Comparison of ENCODE assay signal across 8 cellular contexts in the genomic region with DNA sequence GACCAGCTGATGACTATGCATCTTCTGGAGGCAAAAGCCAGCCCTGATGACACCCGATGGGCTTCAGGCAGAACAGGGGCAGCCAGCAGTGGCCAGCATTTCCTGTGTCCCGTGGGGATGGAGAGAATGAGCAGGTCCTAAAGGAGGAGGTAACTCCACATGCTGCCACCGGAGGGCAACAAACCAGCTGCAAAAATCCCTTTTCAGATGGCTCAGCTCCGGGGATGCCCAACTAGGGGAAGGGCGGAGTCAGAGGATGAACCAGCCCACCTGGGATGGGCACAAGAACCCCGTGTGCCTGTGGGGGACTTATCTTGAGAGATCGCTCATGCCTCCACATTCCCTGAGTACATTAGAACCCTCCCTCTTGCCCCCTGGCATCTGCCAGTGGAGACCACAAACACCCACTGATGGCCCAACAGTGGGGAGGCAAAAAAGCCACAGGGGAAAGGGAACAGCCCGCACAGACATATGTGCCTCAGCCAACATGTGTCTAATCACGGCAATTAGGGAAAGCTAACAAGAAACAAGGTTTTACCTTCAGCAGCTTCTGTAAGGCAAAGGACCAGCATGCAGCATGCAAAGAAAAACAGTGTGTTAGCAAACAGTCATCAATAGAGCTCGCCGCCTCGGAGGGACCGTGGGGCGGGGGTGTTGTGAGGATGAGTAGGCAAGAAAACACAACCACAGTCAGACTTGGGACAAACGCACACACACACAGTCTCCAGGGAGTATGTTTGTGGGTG.
A peak's percentile ranks its signal among the peaks of the same experiment; 100 is the strongest.
DNase-seq lines count a peak whose midpoint lies in the region; ATAC-seq, FAIRE-seq and TF ChIP-seq lines count a peak whose summit lies in the region.

No MANE protein-coding gene starts in this region.

- H3K79me2 ChIP-seq in PC-3 (ENCODE audit: low read length) (no peaks in the 10 kb centered on the region), keratinocyte (ENCODE audit: control insufficient read depth, insufficient read depth, low read length) (no peaks in the 10 kb centered on the region)

- H4K20me1 ChIP-seq in PC-3 (ENCODE audit: low read length) (no peaks in the 10 kb centered on the region), keratinocyte (ENCODE audit: control insufficient read depth, extremely low read depth, insufficient read depth, low read length) (peaks cover 6% of the 10 kb centered on the region)

- dilution Hi-C loops in keratinocyte (cut with MboI; ENCODE audit: extremely low pct_ligation_motif_present, low sequenced_read_pairs): no loop called here

- 63 to 85% methylated on average over 11 to 15 of the region's 15 CpGs for WGBS in testis, 2 donors

- DNase-seq in CMK (ENCODE audit: low read depth): peak; percentile 36
- DNase-seq in HPDE6-E6E7 (ENCODE audit: extremely low spot score): peak; percentile 55
- peak; percentile 56 for DNase-seq in PC-3
- peak; percentile 75 for DNase-seq in activated naive CD4-positive, alpha-beta T cell treated with anti-CD3 and anti-CD28 coated beads for 36 hours
- DNase-seq in keratinocyte (ENCODE audit: low read depth, low spot score): no peak
- peak; percentile 41 for DNase-seq in testis

- no peaks in the 10 kb centered on the region for H3F3A ChIP-seq in PC-3 (ENCODE audit: low read length, unreplicated experiment)

- no TSS peak for BruUV-seq in PC-3 (replicated peaks; lab: Mats Ljungman, UMichigan)

- peak; percentile 56 for ATAC-seq in PC-3
- no peak for ATAC-seq in GM21515 (IDR thresholded peaks at IDR 0.05; ENCODE audit: unreplicated experiment)
- no peak for ATAC-seq in GM19035 (IDR thresholded peaks at IDR 0.05; ENCODE audit: unreplicated experiment)

- H3K36me3 ChIP-seq in PC-3 (ENCODE audit: low read depth, low read length) (no peaks in the 10 kb centered on the region; the same call in 1 of the 2 replicates), keratinocyte (ENCODE audit: control insufficient read depth in 2 of 2, extremely low read depth in 1 of 2, insufficient read depth in 2 of 2, low read length in 2 of 2) (peaks cover 32 to 62% of the 10 kb centered on the region in 2 experiments), testis (ENCODE audit: low read depth, missing control alignments) (no peaks in the 10 kb centered on the region)

- H3K4me2 ChIP-seq in PC-3 (ENCODE audit: low read length) (no peak overlapping the region), keratinocyte (ENCODE audit: control insufficient read depth, extremely low read depth, insufficient read depth, low read depth, low read length) (no peak overlapping the region)

- H3K4me3 ChIP-seq in PC-3 (ENCODE audit: low read length) (no peak overlapping the region), keratinocyte (ENCODE audit: control insufficient read depth in 2 of 3, extremely low read depth in 1 of 3, insufficient read depth in 2 of 3, low read depth in 1 of 3, low read length in 3 of 3) (no peak overlapping the region), testis (no peak overlapping the region)

- H3K27ac ChIP-seq in PC-3 (ENCODE audit: low read length) (no peak overlapping the region), keratinocyte (ENCODE audit: control insufficient read depth, insufficient read depth, low read length) (no peak overlapping the region), testis (no peak overlapping the region)

- H2AFZ ChIP-seq in PC-3 (ENCODE audit: low read length) (no peak overlapping the region), keratinocyte (ENCODE audit: control insufficient read depth, low read length) (no peak overlapping the region)

- intact Hi-C loops in PC-3 (cut with micrococcal nuclease) (loop anchor here (2.0 kb wide), 1 partner anchor 151 kb away; no protein-coding TSS in a partner anchor), testis (cut with DNase I; ENCODE audit: low total_unique reads) (no loop called here)
- intact Hi-C loops in activated naive CD4-positive, alpha-beta T cell treated with anti-CD3 and anti-CD28 coated beads for 36 hours (cut with micrococcal nuclease): loop anchor here (2.0 to 5.0 kb wide), 6 partner anchors 134 to 463 kb away; a partner anchor contains a TSS

- H3K27me3 ChIP-seq in PC-3 (ENCODE audit: low read length) (no peaks in the 10 kb centered on the region), keratinocyte (ENCODE audit: control insufficient read depth, extremely low read depth, insufficient read depth, low read length) (no peaks in the 10 kb centered on the region), testis (no peaks in the 10 kb centered on the region)

- CTCF ChIA-PET in PC-3 (lab: Charles Lee): interaction anchor here (1.5 to 3.3 kb wide), 2 partner anchors 29 to 150 kb away, joined by 4 to 45 read pairs; no protein-coding TSS in a partner anchor
- CTCF ChIA-PET in activated naive CD4-positive, alpha-beta T cell treated with anti-CD3 and anti-CD28 coated beads for 36 hours (lab: Charles Lee): interaction anchor here (0.6 to 9.9 kb wide), 43 partner anchors 8 to 389 kb away, joined by 3 to 302 read pairs (median 6); a partner anchor contains a TSS

- H3K9ac ChIP-seq in PC-3 (ENCODE audit: low read length): no peak overlapping the region
- H3K9ac ChIP-seq in keratinocyte (ENCODE audit: control insufficient read depth, extremely low read depth, insufficient read depth, low read length): no peak overlapping the region

- FAIRE-seq in keratinocyte (lab: Jason Lieb, UNC): peak; percentile 32

- H3K9me3 ChIP-seq in PC-3 (ENCODE audit: low read length) (no peaks in the 10 kb centered on the region), keratinocyte (ENCODE audit: control insufficient read depth, low read depth, low read length) (no peaks in the 10 kb centered on the region), testis (no peaks in the 10 kb centered on the region)

- no peaks in the 10 kb centered on the region for H3K9me2 ChIP-seq in PC-3 (replicated peaks; ENCODE audit: low read length)

- H3K4me1 Mint-ChIP-seq in activated naive CD4-positive, alpha-beta T cell treated with anti-CD3 and anti-CD28 coated beads for 36 hours (ENCODE audit: low read depth): peaks cover 9% of the 10 kb centered on the region

- H3K27ac Mint-ChIP-seq in activated naive CD4-positive, alpha-beta T cell treated with anti-CD3 and anti-CD28 coated beads for 36 hours: no peak overlapping the region

- no peaks in the 10 kb centered on the region for H3K9me1 ChIP-seq in keratinocyte (ENCODE audit: control insufficient read depth, extremely low read depth, insufficient read depth, low read length)

- no peaks in the 10 kb centered on the region for H3K27me3 Mint-ChIP-seq in activated naive CD4-positive, alpha-beta T cell treated with anti-CD3 and anti-CD28 coated beads for 36 hours (ENCODE audit: low read depth)

- peak; percentile 56 for TF ChIP-seq CTCF in PC-3 (conservative IDR thresholded peaks at IDR 0.05; ENCODE audit: low read depth, low read length)
- peak; percentile 46 to 62 (median 51) for TF ChIP-seq CTCF in keratinocyte (optimal IDR thresholded peaks at IDR 0.05 in 1 of 3, IDR thresholded peaks at IDR 0.05 in 1 of 3, conservative IDR thresholded peaks at IDR 0.05 in 1 of 3; ENCODE audit: extremely low read depth in 1 of 3, insufficient read depth in 2 of 3, low read length in 3 of 3)
- peak; percentile 7 to 38 (median 21) for TF ChIP-seq CTCF in testis (IDR thresholded peaks at IDR 0.05)

- no peak overlapping the region for H3K4me3 Mint-ChIP-seq in activated naive CD4-positive, alpha-beta T cell treated with anti-CD3 and anti-CD28 coated beads for 36 hours

- no peaks in the 10 kb centered on the region for H3K36me3 Mint-ChIP-seq in activated naive CD4-positive, alpha-beta T cell treated with anti-CD3 and anti-CD28 coated beads for 36 hours (ENCODE audit: low read depth)

- no peak for TF ChIP-seq POLR2A in testis (IDR thresholded peaks at IDR 0.05)

- POLR2A ChIA-PET in PC-3 (lab: Charles Lee; ENCODE audit: unreplicated experiment): no interaction called here

- no peaks in the 10 kb centered on the region for H3K9me3 Mint-ChIP-seq in activated naive CD4-positive, alpha-beta T cell treated with anti-CD3 and anti-CD28 coated beads for 36 hours

- H3K4me1 ChIP-seq in PC-3 (ENCODE audit: insufficient read depth, low read length): no peaks in the 10 kb centered on the region
- peaks cover 6% of the 10 kb centered on the region for H3K4me1 ChIP-seq in keratinocyte (ENCODE audit: control insufficient read depth, extremely low read depth, insufficient read depth, low read length)
- no peaks in the 10 kb centered on the region for H3K4me1 ChIP-seq in testis
